In genomic region chr17:18331879-18332278, GRCh38 we compare ENCODE assay signal across 27 cellular contexts. TPM values are rescaled to one million over a fixed set of nuclear protein-coding genes. Genes with fewer than 3 reads are reported as not detected.
DNase-seq lines count a peak whose midpoint lies in the region; ATAC-seq and TF ChIP-seq lines count a peak whose summit lies in the region.
"Had no signal": no experiment of that assay in that cellular context is flagged by ENCODE, and none has a peak within 500 bp of the region (broad histone marks: within the 10 kb centered on the region; RNA-seq: fewer than 3 reads in every experiment).

No MANE protein-coding gene starts in this region.

- peaks cover 3% of the 10 kb centered on the region for H3K36me3 Mint-ChIP-seq in activated T-cell treated with anti-CD3 and anti-CD28 coated beads, Interleukin-2, amount 50 U/mL, for 4 hours (ENCODE audit: insufficient read depth)
- H3K36me3 Mint-ChIP-seq in HFFc6 (ENCODE audit: low read depth): peaks cover 6% of the 10 kb centered on the region; the same call in 1 of the 2 replicates
- peaks cover 54% of the 10 kb centered on the region for H3K36me3 Mint-ChIP-seq in activated CD8-positive, alpha-beta T cell treated with anti-CD3 and anti-CD28 coated beads, Interleukin-2, amount 10 ng/mL, durations not matched to agents 7 days and 5 days (ENCODE audit: low read depth)

- POLR2A ChIA-PET in activated CD8-positive, alpha-beta T cell treated with anti-CD3 and anti-CD28 coated beads, Interleukin-2, amount 10 ng/mL, durations not matched to agents 7 days and 5 days (lab: Charles Lee): no interaction called here

- DNase-seq in activated T-cell treated with anti-CD3 and anti-CD28 coated beads, Interleukin-2, amount 50 U/mL, for 4 hours: no peak
- DNase-seq in activated T-cell treated with anti-CD3 and anti-CD28 coated beads for 4 hours (no peak), HFFc6 (no peak), mucosa of descending colon (no peak), CD1c-positive myeloid dendritic cell (ENCODE audit: extremely low spot score) (no peak), NCI-H526 treated with DMSO at 0.1 percent for 48 hours (lab: John Stamatoyannopoulos, UW) (no peak)
- DNase-seq in activated CD8-positive, alpha-beta T cell treated with anti-CD3 and anti-CD28 coated beads, Interleukin-2, amount 10 ng/mL, durations not matched to agents 7 days and 5 days: peak; percentile 65
- DNase-seq: ACHN; activated effector memory CD4-positive, alpha-beta T cell treated with anti-CD3 and anti-CD28 coated beads, Interleukin-2, amount 50 U/mL, for 16 hours; gastrocnemius medialis; hypothalamus; NCI-H2081 treated with DMSO at 0.1 percent for 48 hours; NCI-H446; NK-92 treated with Interleukin-12 subunit alpha and Interleukin-12 subunit beta, amount 100 ng/mL, for 24 hours; stimulated activated CD4-positive, alpha-beta T cell treated with anti-CD3 and anti-CD28 coated beads, Interleukin-15, amount 100 ng/mL, for 24 hours; substantia nigra; WERI-Rb-1 had no signal

- ATAC-seq in activated T-cell treated with anti-CD3 and anti-CD28 coated beads, Interleukin-2, amount 50 U/mL, for 4 hours: peak; percentile 18 to 58
- ATAC-seq in activated CD8-positive, alpha-beta T cell treated with anti-CD3 and anti-CD28 coated beads, Interleukin-2, amount 10 ng/mL, durations not matched to agents 7 days and 5 days: peak; percentile 70
- ATAC-seq in mucosa of descending colon (peak; percentile 42), GM19397 (IDR thresholded peaks at IDR 0.05; ENCODE audit: unreplicated experiment) (no peak)
- ATAC-seq: gastrocnemius medialis, Panc1, sciatic nerve had no signal

- intact Hi-C loops in mucosa of descending colon (cut with DNase I, micrococcal nuclease): no loop called here

- no peaks in the 10 kb centered on the region for H3K9me3 ChIP-seq in mucosa of descending colon
- H3K9me3 ChIP-seq: BLaER1 treated with 17β-estradiol and CSF1 and Interleukin-3, amounts not matched to agents 10 nM and 100 nM; esophagus muscularis mucosa; gastrocnemius medialis had no signal

- no peaks in the 10 kb centered on the region for H3K9me3 Mint-ChIP-seq in activated T-cell treated with anti-CD3 and anti-CD28 coated beads, Interleukin-2, amount 50 U/mL, for 4 hours
- H3K9me3 Mint-ChIP-seq in HFFc6: no peaks in the 10 kb centered on the region
- H3K9me3 Mint-ChIP-seq in activated CD8-positive, alpha-beta T cell treated with anti-CD3 and anti-CD28 coated beads, Interleukin-2, amount 10 ng/mL, durations not matched to agents 7 days and 5 days (ENCODE audit: insufficient read depth): no peaks in the 10 kb centered on the region

- TF ChIP-seq CTCF in HFFc6 (IDR thresholded peaks at IDR 0.05) (no peak), mucosa of descending colon (IDR thresholded peaks at IDR 0.05) (no peak)

- no peaks in the 10 kb centered on the region for H3K36me3 ChIP-seq in mucosa of descending colon (ENCODE audit: low read depth)

- peak overlapping the region; percentile 64 for H3K27ac Mint-ChIP-seq in HFFc6
- H3K27ac Mint-ChIP-seq in activated CD8-positive, alpha-beta T cell treated with anti-CD3 and anti-CD28 coated beads, Interleukin-2, amount 10 ng/mL, durations not matched to agents 7 days and 5 days: peak overlapping the region; percentile 86

- no peaks in the 10 kb centered on the region for H3K4me1 ChIP-seq in mucosa of descending colon (ENCODE audit: low read depth)
- H3K4me1 ChIP-seq: BLaER1 treated with 17β-estradiol and CSF1 and Interleukin-3, amounts not matched to agents 10 nM and 100 nM; esophagus muscularis mucosa; gastrocnemius medialis had no signal

- no peak overlapping the region for H3K4me3 ChIP-seq in mucosa of descending colon
- H3K4me3 ChIP-seq: BLaER1 treated with 17β-estradiol and CSF1 and Interleukin-3, amounts not matched to agents 10 nM and 100 nM; esophagus muscularis mucosa; gastrocnemius medialis had no signal

- peak overlapping the region; percentile 60 for H3K4me3 Mint-ChIP-seq in activated T-cell treated with anti-CD3 and anti-CD28 coated beads, Interleukin-2, amount 50 U/mL, for 4 hours
- no peak overlapping the region for H3K4me3 Mint-ChIP-seq in HFFc6
- no peak overlapping the region for H3K4me3 Mint-ChIP-seq in activated CD8-positive, alpha-beta T cell treated with anti-CD3 and anti-CD28 coated beads, Interleukin-2, amount 10 ng/mL, durations not matched to agents 7 days and 5 days

- H3K27me3 Mint-ChIP-seq in activated T-cell treated with anti-CD3 and anti-CD28 coated beads, Interleukin-2, amount 50 U/mL, for 4 hours (ENCODE audit: low read depth): no peaks in the 10 kb centered on the region
- H3K27me3 Mint-ChIP-seq in HFFc6 (ENCODE audit: insufficient read depth): peaks cover 3% of the 10 kb centered on the region; the same call in 1 of the 2 replicates
- no peaks in the 10 kb centered on the region for H3K27me3 Mint-ChIP-seq in activated CD8-positive, alpha-beta T cell treated with anti-CD3 and anti-CD28 coated beads, Interleukin-2, amount 10 ng/mL, durations not matched to agents 7 days and 5 days (ENCODE audit: low read depth)

- CTCF ChIA-PET in activated CD8-positive, alpha-beta T cell treated with anti-CD3 and anti-CD28 coated beads, Interleukin-2, amount 10 ng/mL, durations not matched to agents 7 days and 5 days (lab: Charles Lee): interaction anchor here (1.2 to 1.6 kb wide), 2 partner anchors 11 to 113 kb away, joined by 3 to 4 read pairs; no protein-coding TSS in a partner anchor

- peaks cover 10% of the 10 kb centered on the region for H3K4me1 Mint-ChIP-seq in activated T-cell treated with anti-CD3 and anti-CD28 coated beads, Interleukin-2, amount 50 U/mL, for 4 hours (ENCODE audit: low read depth)
- no peaks in the 10 kb centered on the region for H3K4me1 Mint-ChIP-seq in HFFc6 (ENCODE audit: low read depth)
- peaks cover 24% of the 10 kb centered on the region for H3K4me1 Mint-ChIP-seq in activated CD8-positive, alpha-beta T cell treated with anti-CD3 and anti-CD28 coated beads, Interleukin-2, amount 10 ng/mL, durations not matched to agents 7 days and 5 days (ENCODE audit: low read depth)

RNA-seq across cellular contexts. Expression of gene SMCR8, which starts 16.8 kb away (rescaled TPM):
- total RNA-seq in activated T-cell treated with anti-CD3 and anti-CD28 coated beads, Interleukin-2, amount 50 U/mL, for 4 hours: 10 to 100 TPM; 20.3 to 22.3 (median 22.1) TPM
- total RNA-seq in HFFc6 (2021; fragmentation: NEBNext Ultra II Directional; extraction: Animal tissue kit (Norgen Biotek cat#: 25700)): 10 to 100 TPM; 13.9 to 16.9 (median 15.5) TPM
- total RNA-seq in activated CD8-positive, alpha-beta T cell treated with anti-CD3 and anti-CD28 coated beads, Interleukin-2, amount 10 ng/mL, durations not matched to agents 7 days and 5 days: 10 to 100 TPM; 23.7 TPM
- total RNA-seq in mucosa of descending colon: 10 to 100 TPM; 20.1 to 24.1 (median 21.9) TPM

RNA-seq across cellular contexts. Expression of gene TOP3A, which starts 17.1 kb away (rescaled TPM):
- 10 to 100 TPM; 76.2 to 82.7 (median 76.4) TPM for total RNA-seq in activated T-cell treated with anti-CD3 and anti-CD28 coated beads, Interleukin-2, amount 50 U/mL, for 4 hours
- 10 to 100 TPM; 23.0 to 26.4 (median 24.0) TPM for total RNA-seq in HFFc6 (2021; fragmentation: NEBNext Ultra II Directional; extraction: Animal tissue kit (Norgen Biotek cat#: 25700))
- total RNA-seq in activated CD8-positive, alpha-beta T cell treated with anti-CD3 and anti-CD28 coated beads, Interleukin-2, amount 10 ng/mL, durations not matched to agents 7 days and 5 days: 10 to 100 TPM; 75.9 to 77.3 TPM
- 10 to 100 TPM; 27.9 to 39.8 (median 30.1) TPM for total RNA-seq in mucosa of descending colon

RNA-seq across cellular contexts. Expression of gene SHMT1, which starts 31.5 kb away (rescaled TPM):
- 10 to 100 TPM; 26.5 to 36.9 (median 29.7) TPM for total RNA-seq in activated T-cell treated with anti-CD3 and anti-CD28 coated beads, Interleukin-2, amount 50 U/mL, for 4 hours
- total RNA-seq in HFFc6 (2021; fragmentation: NEBNext Ultra II Directional; extraction: Animal tissue kit (Norgen Biotek cat#: 25700)): 10 to 100 TPM in 5 of 6 experiments, 1 to 10 TPM in 1; 7.9 to 18.5 (median 16.2) TPM
- total RNA-seq in activated CD8-positive, alpha-beta T cell treated with anti-CD3 and anti-CD28 coated beads, Interleukin-2, amount 10 ng/mL, durations not matched to agents 7 days and 5 days: 10 to 100 TPM; 60.7 to 61.8 TPM
- total RNA-seq in mucosa of descending colon: 10 to 100 TPM; 30.0 to 49.3 (median 30.9) TPM

RNA-seq across cellular contexts. Expression of gene EVPLL, which starts 45.7 kb away (rescaled TPM):
- under 1 TPM in 2 of 3 donors, not detected in 1; 0.14 to 0.18 TPM for total RNA-seq in activated T-cell treated with anti-CD3 and anti-CD28 coated beads, Interleukin-2, amount 50 U/mL, for 4 hours
- total RNA-seq in HFFc6 (2021; fragmentation: NEBNext Ultra II Directional; extraction: Animal tissue kit (Norgen Biotek cat#: 25700)): not detected
- not detected for total RNA-seq in activated CD8-positive, alpha-beta T cell treated with anti-CD3 and anti-CD28 coated beads, Interleukin-2, amount 10 ng/mL, durations not matched to agents 7 days and 5 days
- under 1 TPM in 2 of 3 donors, not detected in 1; 0.13 to 0.23 TPM for total RNA-seq in mucosa of descending colon
- total RNA-seq: activated CD8-positive, alpha-beta memory T cell treated with anti-CD3 and anti-CD28 coated beads for 36 hours; chondrocyte; esophagus muscularis mucosa; gastrocnemius medialis; posterior vena cava; sciatic nerve; SK-MEL-5; T-helper 2 cell treated with Interferon-gamma antibody and Interleukin-4, amounts not matched to agents 100 ng/mL and 5 ng/mL, for 36 hours had no signal
